ENCODE assay signal across 15 cellular contexts in the genomic region with DNA sequence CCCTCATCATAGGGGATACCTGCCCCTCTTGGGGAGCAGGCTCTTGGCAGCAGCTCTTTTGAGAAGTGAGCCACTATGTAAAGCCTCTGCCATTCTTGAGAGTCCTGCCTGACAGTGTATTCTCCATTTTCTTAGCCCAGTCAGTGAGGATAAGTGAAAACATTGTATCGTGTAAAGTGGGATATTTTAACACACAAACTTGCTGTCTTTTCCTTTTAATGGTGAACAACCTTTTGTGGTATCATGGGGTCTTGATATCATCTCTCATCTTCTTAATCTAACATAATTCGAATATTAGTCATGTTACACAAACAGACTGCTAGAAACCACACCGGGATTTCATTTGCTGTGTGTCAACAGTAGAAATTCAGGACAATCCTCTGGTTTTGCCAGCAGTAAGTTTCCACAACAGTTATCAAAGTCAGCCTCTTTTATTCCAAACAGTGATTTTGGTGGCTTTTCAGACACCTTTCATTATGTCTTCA.
DNase-seq lines count a peak whose midpoint lies in the region; ATAC-seq, FAIRE-seq and TF ChIP-seq lines count a peak whose summit lies in the region.
"Had no signal": no experiment of that assay in that cellular context is flagged by ENCODE, and none has a peak within 500 bp of the region (broad histone marks: within the 10 kb centered on the region; RNA-seq: fewer than 3 reads in every experiment).

No MANE protein-coding gene starts in this region.

- FAIRE-seq in HTR-8/SVneo (lab: Jason Lieb, UNC) (no peak), frontal cortex (lab: Jason Lieb, UNC) (no peak)

- H3K9me3 Mint-ChIP-seq in memory B cell = no peaks in the 10 kb centered on the region

- in situ Hi-C loops in astrocyte of the spinal cord (cut with HindIII; ENCODE audit: low sequenced_read_pairs) (no loop called here), KBM-7 (cut with MboI; ENCODE audit: low pct_unique_long_range_greater_than_20kb, low sequenced_read_pairs) (no loop called here)

- no peak for ATAC-seq in memory B cell (ENCODE audit: low read depth)
- ATAC-seq in HG02981 (IDR thresholded peaks at IDR 0.05; ENCODE audit: unreplicated experiment) = no peak
- ATAC-seq: Right ventricle myocardium inferior had no signal

- peak overlapping the region; percentile 84 for H3K27ac Mint-ChIP-seq in memory B cell

- peaks cover 11% of the 10 kb centered on the region for H3K4me1 Mint-ChIP-seq in memory B cell

- H3K4me3 Mint-ChIP-seq in memory B cell = no peak overlapping the region

- peaks cover 13% of the 10 kb centered on the region for H3K36me3 Mint-ChIP-seq in memory B cell

- no peaks in the 10 kb centered on the region for H3K27me3 Mint-ChIP-seq in memory B cell

- peak; percentile 55 for DNase-seq in AG10803 (ENCODE audit: low read depth)
- DNase-seq in HTR-8/SVneo (ENCODE audit: insufficient read length, low spot score) = peak; percentile 27
- peak; percentile 74 for DNase-seq in astrocyte of the spinal cord (ENCODE audit: low read depth, low spot score)
- DNase-seq in memory B cell (ENCODE audit: low spot score in 2 of 2) = no peak
- DNase-seq in Kasumi-1 (lab: John Stamatoyannopoulos, UW) = no peak
- no peak for DNase-seq in KBM-7
- no peak for DNase-seq in frontal cortex (ENCODE audit: low spot score in 2 of 2)
- DNase-seq: activated CD4-positive, alpha-beta T cell treated with anti-CD3 and anti-CD28 coated beads for 1 hour; activated gamma-delta T cell; hypothalamus; MM.1S; NCI-H446 treated with DMSO at 0.1 percent for 48 hours; transverse colon had no signal

- TF ChIP-seq CTCF in AG10803 (conservative IDR thresholded peaks at IDR 0.05; ENCODE audit: low read length) (no peak), astrocyte of the spinal cord (IDR thresholded peaks at IDR 0.05; ENCODE audit: low read depth, low read length) (no peak)

- no peak overlapping the region for H3K4me3 ChIP-seq in AG10803 (ENCODE audit: low read length)
- no peak overlapping the region for H3K4me3 ChIP-seq in astrocyte of the spinal cord (ENCODE audit: low read depth, low read length)
- H3K4me3 ChIP-seq: transverse colon had no signal

Comparison
In these comparisons a context has a peak if more than half of its experiments do, and no peak if none do; other contexts are left out.
1. DNase-seq: peak in AG10803 (single experiment), HTR-8/SVneo (single experiment) and astrocyte of the spinal cord (single experiment); none in memory B cell (0 of 2), Kasumi-1 (0 of 2), KBM-7 (single experiment) and frontal cortex (0 of 2).